Comparison of ENCODE assay signal across 1 cellular context in genomic region chr20:3808141-3808479, GRCh38.
TF ChIP-seq lines count a peak whose summit lies in the region.

No MANE protein-coding gene starts in this region.

TF ChIP-seq in HepG2, 621 proteins besides CTCF, POLR2A, EP300 and RAD21 (continued from another document and continues in another):
- no peak for TF ChIP-seq PAXIP1 (CRISPR knock-in tag; conservative IDR thresholded peaks at IDR 0.05)
- TF ChIP-seq SMAD9 (CRISPR knock-in tag; IDR thresholded peaks at IDR 0.05) = no peak
- no peak for TF ChIP-seq PAX8 (CRISPR knock-in tag; IDR thresholded peaks at IDR 0.05; ENCODE audit: borderline replicate concordance)
- 0 out of 2 replicates have a peak, but pooled peaks have one; percentile 45 for TF ChIP-seq GFI1 (CRISPR knock-in tag; IDR thresholded peaks at IDR 0.05; ENCODE audit: borderline replicate concordance)
- TF ChIP-seq ZBTB3 (CRISPR knock-in tag; IDR thresholded peaks at IDR 0.05; ENCODE audit: borderline replicate concordance, low read depth) = no peak
- TF ChIP-seq, protein P1, sequence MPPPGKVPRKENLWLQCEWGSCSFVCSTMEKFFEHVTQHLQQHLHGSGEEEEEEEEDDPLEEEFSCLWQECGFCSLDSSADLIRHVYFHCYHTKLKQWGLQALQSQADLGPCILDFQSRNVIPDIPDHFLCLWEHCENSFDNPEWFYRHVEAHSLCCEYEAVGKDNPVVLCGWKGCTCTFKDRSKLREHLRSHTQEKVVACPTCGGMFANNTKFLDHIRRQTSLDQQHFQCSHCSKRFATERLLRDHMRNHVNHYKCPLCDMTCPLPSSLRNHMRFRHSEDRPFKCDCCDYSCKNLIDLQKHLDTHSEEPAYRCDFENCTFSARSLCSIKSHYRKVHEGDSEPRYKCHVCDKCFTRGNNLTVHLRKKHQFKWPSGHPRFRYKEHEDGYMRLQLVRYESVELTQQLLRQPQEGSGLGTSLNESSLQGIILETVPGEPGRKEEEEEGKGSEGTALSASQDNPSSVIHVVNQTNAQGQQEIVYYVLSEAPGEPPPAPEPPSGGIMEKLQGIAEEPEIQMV (CRISPR knock-in tag; IDR thresholded peaks at IDR 0.05; ENCODE audit: low read depth) = no peak
- TF ChIP-seq NBN (conservative IDR thresholded peaks at IDR 0.05) = no peak
- no peak for TF ChIP-seq NFE2 (CRISPR knock-in tag; IDR thresholded peaks at IDR 0.05)
- 0 out of 2 replicates have a peak, but pooled peaks have one; percentile 34 for TF ChIP-seq BORCS8-MEF2B (CRISPR knock-in tag; IDR thresholded peaks at IDR 0.05)
- TF ChIP-seq ZFP82 (CRISPR knock-in tag; IDR thresholded peaks at IDR 0.05; ENCODE audit: borderline replicate concordance) = no peak
- peak; percentile 45; the same call in 1 of the 2 replicates for TF ChIP-seq ARNTL (CRISPR knock-in tag; IDR thresholded peaks at IDR 0.05)
- TF ChIP-seq MLLT10 (CRISPR knock-in tag; IDR thresholded peaks at IDR 0.05) = no peak
- TF ChIP-seq ZSCAN12 (CRISPR knock-in tag; IDR thresholded peaks at IDR 0.05) = no peak
- no peak for TF ChIP-seq HMGXB3 (CRISPR knock-in tag; IDR thresholded peaks at IDR 0.05; ENCODE audit: borderline replicate concordance)
- peak; percentile 40; the same call in 1 of the 2 replicates for TF ChIP-seq PITX1 (CRISPR knock-in tag; IDR thresholded peaks at IDR 0.05)
- no peak for TF ChIP-seq ZNF484 (CRISPR knock-in tag; IDR thresholded peaks at IDR 0.05; ENCODE audit: borderline replicate concordance, low read depth)
- TF ChIP-seq NRL (CRISPR knock-in tag; IDR thresholded peaks at IDR 0.05; ENCODE audit: borderline replicate concordance) = no peak
- peak; percentile 72; the same call in 1 of the 2 replicates for TF ChIP-seq SETDB1 (CRISPR knock-in tag; IDR thresholded peaks at IDR 0.05; ENCODE audit: borderline replicate concordance)
- no peak for TF ChIP-seq SP2 (CRISPR knock-in tag; IDR thresholded peaks at IDR 0.05)
- no peak for TF ChIP-seq RBFOX2 (IDR thresholded peaks at IDR 0.05; ENCODE audit: low read depth, low read length)
- TF ChIP-seq, protein P2, sequence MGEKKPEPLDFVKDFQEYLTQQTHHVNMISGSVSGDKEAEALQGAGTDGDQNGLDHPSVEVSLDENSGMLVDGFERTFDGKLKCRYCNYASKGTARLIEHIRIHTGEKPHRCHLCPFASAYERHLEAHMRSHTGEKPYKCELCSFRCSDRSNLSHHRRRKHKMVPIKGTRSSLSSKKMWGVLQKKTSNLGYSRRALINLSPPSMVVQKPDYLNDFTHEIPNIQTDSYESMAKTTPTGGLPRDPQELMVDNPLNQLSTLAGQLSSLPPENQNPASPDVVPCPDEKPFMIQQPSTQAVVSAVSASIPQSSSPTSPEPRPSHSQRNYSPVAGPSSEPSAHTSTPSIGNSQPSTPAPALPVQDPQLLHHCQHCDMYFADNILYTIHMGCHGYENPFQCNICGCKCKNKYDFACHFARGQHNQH (CRISPR knock-in tag; IDR thresholded peaks at IDR 0.05) = no peak
- no peak for TF ChIP-seq ZNF230 (CRISPR knock-in tag; IDR thresholded peaks at IDR 0.05)
- TF ChIP-seq, protein P3, sequence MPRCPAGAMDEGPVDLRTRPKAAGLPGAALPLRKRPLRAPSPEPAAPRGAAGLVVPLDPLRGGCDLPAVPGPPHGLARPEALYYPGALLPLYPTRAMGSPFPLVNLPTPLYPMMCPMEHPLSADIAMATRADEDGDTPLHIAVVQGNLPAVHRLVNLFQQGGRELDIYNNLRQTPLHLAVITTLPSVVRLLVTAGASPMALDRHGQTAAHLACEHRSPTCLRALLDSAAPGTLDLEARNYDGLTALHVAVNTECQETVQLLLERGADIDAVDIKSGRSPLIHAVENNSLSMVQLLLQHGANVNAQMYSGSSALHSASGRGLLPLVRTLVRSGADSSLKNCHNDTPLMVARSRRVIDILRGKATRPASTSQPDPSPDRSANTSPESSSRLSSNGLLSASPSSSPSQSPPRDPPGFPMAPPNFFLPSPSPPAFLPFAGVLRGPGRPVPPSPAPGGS (CRISPR knock-in tag; IDR thresholded peaks at IDR 0.05) = no peak
- peak; percentile 73 for TF ChIP-seq ZBTB38 (CRISPR knock-in tag; IDR thresholded peaks at IDR 0.05)
- TF ChIP-seq ZNF775 (CRISPR knock-in tag; IDR thresholded peaks at IDR 0.05; ENCODE audit: borderline replicate concordance) = no peak
- no peak for TF ChIP-seq KDM4B (CRISPR knock-in tag; IDR thresholded peaks at IDR 0.05)
- no peak for TF ChIP-seq LCORL (IDR thresholded peaks at IDR 0.05)
- TF ChIP-seq LCORL (CRISPR knock-in tag; IDR thresholded peaks at IDR 0.05) = no peak
- TF ChIP-seq AGO1 (IDR thresholded peaks at IDR 0.05; ENCODE audit: low read depth, low read length, poor library complexity, severe bottlenecking) = no peak
- TF ChIP-seq MYNN (CRISPR knock-in tag; IDR thresholded peaks at IDR 0.05; ENCODE audit: low read depth) = no peak; the same call in 1 of the 2 replicates
- 0 out of 2 replicates have a peak, but pooled peaks have one; percentile 27 for TF ChIP-seq TIGD3 (CRISPR knock-in tag; IDR thresholded peaks at IDR 0.05; ENCODE audit: borderline replicate concordance)
- no peak for TF ChIP-seq ZNF670 (CRISPR knock-in tag; IDR thresholded peaks at IDR 0.05; ENCODE audit: borderline replicate concordance)
- TF ChIP-seq IKZF1 (IDR thresholded peaks at IDR 0.05) = no peak
- no peak for TF ChIP-seq ZNF879 (CRISPR knock-in tag; IDR thresholded peaks at IDR 0.05)
- TF ChIP-seq NCOR1 (IDR thresholded peaks at IDR 0.05; ENCODE audit: borderline replicate concordance, low read length) = no peak
- TF ChIP-seq, protein P4, sequence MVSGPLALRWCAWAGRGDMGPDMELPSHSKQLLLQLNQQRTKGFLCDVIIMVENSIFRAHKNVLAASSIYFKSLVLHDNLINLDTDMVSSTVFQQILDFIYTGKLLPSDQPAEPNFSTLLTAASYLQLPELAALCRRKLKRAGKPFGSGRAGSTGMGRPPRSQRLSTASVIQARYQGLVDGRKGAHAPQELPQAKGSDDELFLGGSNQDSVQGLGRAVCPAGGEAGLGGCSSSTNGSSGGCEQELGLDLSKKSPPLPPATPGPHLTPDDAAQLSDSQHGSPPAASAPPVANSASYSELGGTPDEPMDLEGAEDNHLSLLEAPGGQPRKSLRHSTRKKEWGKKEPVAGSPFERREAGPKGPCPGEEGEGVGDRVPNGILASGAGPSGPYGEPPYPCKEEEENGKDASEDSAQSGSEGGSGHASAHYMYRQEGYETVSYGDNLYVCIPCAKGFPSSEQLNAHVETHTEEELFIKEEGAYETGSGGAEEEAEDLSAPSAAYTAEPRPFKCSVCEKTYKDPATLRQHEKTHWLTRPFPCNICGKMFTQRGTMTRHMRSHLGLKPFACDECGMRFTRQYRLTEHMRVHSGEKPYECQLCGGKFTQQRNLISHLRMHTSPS (CRISPR knock-in tag; IDR thresholded peaks at IDR 0.05; ENCODE audit: low read depth) = 0 out of 2 replicates have a peak, but pooled peaks have one; percentile 34
- no peak for TF ChIP-seq BCLAF1 (IDR thresholded peaks at IDR 0.05)
- TF ChIP-seq FLYWCH1 (CRISPR knock-in tag; IDR thresholded peaks at IDR 0.05) = no peak
- no peak for TF ChIP-seq ZNF776 (CRISPR knock-in tag; IDR thresholded peaks at IDR 0.05)
- TF ChIP-seq SNAPC2 (CRISPR knock-in tag; IDR thresholded peaks at IDR 0.05) = no peak
- no peak for TF ChIP-seq PHF21A (CRISPR knock-in tag; IDR thresholded peaks at IDR 0.05)
